In the genomic region with DNA sequence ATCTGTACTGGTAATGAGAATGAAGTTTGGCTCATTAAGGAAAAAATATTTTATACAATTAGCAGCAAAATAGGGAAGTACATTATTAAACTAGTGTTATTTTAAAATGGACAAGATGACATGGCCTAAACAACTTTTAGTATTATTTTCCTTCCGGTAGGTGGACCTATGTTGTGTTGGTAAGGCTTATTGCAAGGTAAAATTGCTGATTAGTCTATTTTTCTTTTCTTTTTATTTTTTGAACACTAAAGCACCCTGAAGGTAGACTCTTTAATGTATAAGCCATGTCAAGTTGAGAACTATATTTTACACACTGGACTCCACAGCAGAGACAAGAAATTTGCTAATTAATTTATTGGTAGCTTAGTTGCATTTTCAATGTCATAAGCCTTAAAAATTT, we compare ENCODE assay signal across 32 cellular contexts.
"Had no signal": no experiment of that assay in that cellular context is flagged by ENCODE, and none has a peak within 500 bp of the region (broad histone marks: within the 10 kb centered on the region; RNA-seq: fewer than 3 reads in every experiment).

No MANE protein-coding gene starts in this region.

- H3K36me3 ChIP-seq: MG63 had no signal

- H3K4me3 ChIP-seq: MG63 had no signal

- H3K9me3 ChIP-seq: MG63 had no signal

- DNase-seq: Kasumi-1, MG63, MM.1S, MV-4-11, NCI-H1048, NCI-H1092, NCI-H1092 treated with DMSO at 0.1 percent for 48 hours, NCI-H1105, NCI-H1105 treated with DMSO at 0.1 percent for 48 hours, NCI-H1417, NCI-H1417 treated with DMSO at 0.1 percent for 48 hours, NCI-H1436, NCI-H1436 treated with DMSO at 0.1 percent for 48 hours, NCI-H146, NCI-H1694, NCI-H1694 treated with DMSO at 0.1 percent for 48 hours, NCI-H187, NCI-H187 treated with DMSO at 0.1 percent for 48 hours, NCI-H1930, NCI-H2029, NCI-H2029 treated with DMSO at 0.1 percent for 48 hours, NCI-H2081, NCI-H2081 treated with DMSO at 0.1 percent for 48 hours, NCI-H2107, NCI-H2171, NCI-H2227 treated with DMSO at 0.1 percent for 48 hours, NCI-H226, NCI-H345, NCI-H446, NCI-H446 treated with DMSO at 0.1 percent for 48 hours, NCI-H510A, NCI-H510A treated with DMSO at 0.1 percent for 48 hours had no signal

- H3K27me3 ChIP-seq: MG63 had no signal
